ENCODE assay signal across 13 cellular contexts in genomic region chr1:54347261-54347954, GRCh38. TPM values are rescaled to one million over a fixed set of nuclear protein-coding genes. Genes with fewer than 3 reads are reported as not detected.
DNase-seq lines count a peak whose midpoint lies in the region; ATAC-seq and TF ChIP-seq lines count a peak whose summit lies in the region.
"Had no signal": no experiment of that assay in that cellular context is flagged by ENCODE, and none has a peak within 500 bp of the region (broad histone marks: within the 10 kb centered on the region; RNA-seq: fewer than 3 reads in every experiment).

No MANE protein-coding gene starts in this region.

- H3K27me3 ChIP-seq in CD4-positive, alpha-beta memory T cell (ENCODE audit: insufficient read depth, low read length), result no peaks in the 10 kb centered on the region
- no peaks in the 10 kb centered on the region for H3K27me3 ChIP-seq in duodenal mucosa (ENCODE audit: control insufficient read depth in 1 of 2, insufficient read depth in 2 of 2, low read length in 2 of 2)
- no peaks in the 10 kb centered on the region for H3K27me3 ChIP-seq in upper lobe of right lung
- H3K27me3 ChIP-seq: BE2C, Peyer's patch had no signal

- H3K36me3 Mint-ChIP-seq in CD4-positive, alpha-beta memory T cell, result peaks cover 0 to 8% of the 10 kb centered on the region in 2 donors
- H3K36me3 Mint-ChIP-seq in neural crest cell (ENCODE audit: low read depth), result no peaks in the 10 kb centered on the region

- no peak for DNase-seq in CD4-positive, alpha-beta memory T cell
- DNase-seq in neural crest cell (ENCODE audit: low read depth, low spot score) (no peak), NCI-H1092 (lab: John Stamatoyannopoulos, UW) (no peak), upper lobe of right lung (no peak), NCI-H82 treated with DMSO at 0.1 percent for 48 hours (lab: John Stamatoyannopoulos, UW; ENCODE audit: unreplicated experiment) (no peak)
- DNase-seq: BE2C, HFFc6, Kasumi-1, NCI-H1930, SHP77 treated with DMSO at 0.1 percent for 48 hours had no signal

- H3K4me3 ChIP-seq in CD4-positive, alpha-beta memory T cell (ENCODE audit: low read length in 2 of 2), result no peak overlapping the region
- H3K4me3 ChIP-seq in HEK293 (ENCODE audit: low read depth, low read length) (no peak overlapping the region), duodenal mucosa (ENCODE audit: low read depth in 1 of 2, low read length in 2 of 2) (peak overlapping the region in 1 of 2 donors; percentile 32), upper lobe of right lung (no peak overlapping the region)

- intact Hi-C loops in CD4-positive, alpha-beta memory T cell (cut with micrococcal nuclease), result no loop called here
- intact Hi-C loops in upper lobe of right lung (cut with DNase I), result no loop called here

- H3K9ac ChIP-seq in duodenal mucosa (ENCODE audit: low read depth in 1 of 2, low read length in 2 of 2), result no peak overlapping the region

- CTCF ChIA-PET in CD4-positive, alpha-beta memory T cell (lab: Charles Lee; ENCODE audit: partially characterized antibody), result no interaction called here
- CTCF ChIA-PET in HEK293 (lab: Yijun Ruan, JAX), result no interaction called here

- H3K9me3 ChIP-seq in CD4-positive, alpha-beta memory T cell (ENCODE audit: control insufficient read depth in 1 of 2, low read length in 2 of 2), result no peaks in the 10 kb centered on the region
- H3K9me3 ChIP-seq in HEK293 (ENCODE audit: control insufficient read depth, insufficient read depth, low read depth, low read length), result no peaks in the 10 kb centered on the region
- H3K9me3 ChIP-seq in duodenal mucosa (ENCODE audit: control insufficient read depth in 1 of 2, low read length in 2 of 2), result no peaks in the 10 kb centered on the region
- no peaks in the 10 kb centered on the region for H3K9me3 ChIP-seq in upper lobe of right lung
- H3K9me3 ChIP-seq: BE2C, Peyer's patch had no signal

- TF ChIP-seq CTCF in HEK293 (tag by site-specific recombination; IDR thresholded peaks at IDR 0.05) (no peak), neural crest cell (conservative IDR thresholded peaks at IDR 0.05) (no peak), upper lobe of right lung (IDR thresholded peaks at IDR 0.05) (no peak)

- ATAC-seq in upper lobe of right lung, result no peak

- peak overlapping the region in 5 of 7 donors; percentile 32 to 78 (median 46) for H3K27ac Mint-ChIP-seq in CD4-positive, alpha-beta memory T cell
- H3K27ac Mint-ChIP-seq in neural crest cell (ENCODE audit: unreplicated experiment), result peak overlapping the region; percentile 37
- H3K27ac Mint-ChIP-seq: HFFc6 had no signal

- H3K4me3 Mint-ChIP-seq in CD4-positive, alpha-beta memory T cell, result no peak overlapping the region
- H3K4me3 Mint-ChIP-seq in neural crest cell, result no peak overlapping the region
- H3K4me3 Mint-ChIP-seq: HFFc6 had no signal

- no peaks in the 10 kb centered on the region for H3K27me3 Mint-ChIP-seq in CD4-positive, alpha-beta memory T cell
- no peaks in the 10 kb centered on the region for H3K27me3 Mint-ChIP-seq in neural crest cell (ENCODE audit: low read depth)

- H3K9me3 Mint-ChIP-seq in CD4-positive, alpha-beta memory T cell, result no peaks in the 10 kb centered on the region
- H3K9me3 Mint-ChIP-seq in neural crest cell, result no peaks in the 10 kb centered on the region
- H3K9me3 Mint-ChIP-seq: HFFc6 had no signal

- peaks cover 6% of the 10 kb centered on the region for H3K4me1 ChIP-seq in CD4-positive, alpha-beta memory T cell (ENCODE audit: insufficient read depth, low read length)
- H3K4me1 ChIP-seq in HEK293 (ENCODE audit: control insufficient read depth, insufficient read depth, low read length) (no peaks in the 10 kb centered on the region), duodenal mucosa (ENCODE audit: control insufficient read depth in 1 of 2, insufficient read depth in 2 of 2, low read length in 2 of 2) (peaks cover 19 to 24% of the 10 kb centered on the region in 2 donors), upper lobe of right lung (peaks cover 3% of the 10 kb centered on the region)

- H3K36me3 ChIP-seq in CD4-positive, alpha-beta memory T cell (ENCODE audit: insufficient read depth, low read length), result no peaks in the 10 kb centered on the region
- H3K36me3 ChIP-seq in HEK293 (ENCODE audit: control insufficient read depth in 2 of 2, insufficient read depth in 1 of 2, low read length in 2 of 2) (peaks cover 0 to 11% of the 10 kb centered on the region in 2 experiments; a peak in 1 of 3 replicates), duodenal mucosa (ENCODE audit: control insufficient read depth in 1 of 2, insufficient read depth in 2 of 2, low read length in 2 of 2) (peaks cover 0 to 5% of the 10 kb centered on the region in 2 donors), upper lobe of right lung (no peaks in the 10 kb centered on the region)
- H3K36me3 ChIP-seq: BE2C, Peyer's patch had no signal

- H3K27ac ChIP-seq in CD4-positive, alpha-beta memory T cell (ENCODE audit: low read depth, low read length), result no peak overlapping the region
- H3K27ac ChIP-seq in HEK293 (ENCODE audit: extremely low read depth, low read depth, low read length) (no peak overlapping the region), duodenal mucosa (ENCODE audit: low read depth, low read length) (peak overlapping the region; percentile 34), upper lobe of right lung (no peak overlapping the region)

- peaks cover 25 to 76% (median 42%) of the 10 kb centered on the region in 4 donors for H3K4me1 Mint-ChIP-seq in CD4-positive, alpha-beta memory T cell
- H3K4me1 Mint-ChIP-seq in neural crest cell, result peaks cover 30% of the 10 kb centered on the region

- POLR2A ChIA-PET in CD4-positive, alpha-beta memory T cell (lab: Charles Lee; ENCODE audit: partially characterized antibody), result no interaction called here
- POLR2A ChIA-PET in HEK293 (lab: Yijun Ruan, JAX), result no interaction called here

TF ChIP-seq in HEK293, 187 proteins besides CTCF, POLR2A, EP300 and RAD21:
- no peak for TF ChIP-seq AEBP2 (tag by site-specific recombination; IDR thresholded peaks at IDR 0.05; ENCODE audit: borderline replicate concordance)
- peak; percentile 53; the same call in 1 of the 2 replicates for TF ChIP-seq ZNF121 (tag by site-specific recombination; IDR thresholded peaks at IDR 0.05)

RNA-seq across cellular contexts. Expression of gene SSBP3, which starts 58.8 kb away (rescaled TPM):
- total RNA-seq in CD4-positive, alpha-beta memory T cell, result 10 to 100 TPM; 67.6 to 87.6 TPM
- 10 to 100 TPM; 10.9 to 22.7 TPM for polyA plus RNA-seq in CD4-positive, alpha-beta memory T cell
- total RNA-seq in neural crest cell (94.3 and 99.0 TPM in 2 replicates), upper lobe of right lung (40.4 TPM)
